Comparison of ENCODE assay signal across 16 cellular contexts in the genomic region with DNA sequence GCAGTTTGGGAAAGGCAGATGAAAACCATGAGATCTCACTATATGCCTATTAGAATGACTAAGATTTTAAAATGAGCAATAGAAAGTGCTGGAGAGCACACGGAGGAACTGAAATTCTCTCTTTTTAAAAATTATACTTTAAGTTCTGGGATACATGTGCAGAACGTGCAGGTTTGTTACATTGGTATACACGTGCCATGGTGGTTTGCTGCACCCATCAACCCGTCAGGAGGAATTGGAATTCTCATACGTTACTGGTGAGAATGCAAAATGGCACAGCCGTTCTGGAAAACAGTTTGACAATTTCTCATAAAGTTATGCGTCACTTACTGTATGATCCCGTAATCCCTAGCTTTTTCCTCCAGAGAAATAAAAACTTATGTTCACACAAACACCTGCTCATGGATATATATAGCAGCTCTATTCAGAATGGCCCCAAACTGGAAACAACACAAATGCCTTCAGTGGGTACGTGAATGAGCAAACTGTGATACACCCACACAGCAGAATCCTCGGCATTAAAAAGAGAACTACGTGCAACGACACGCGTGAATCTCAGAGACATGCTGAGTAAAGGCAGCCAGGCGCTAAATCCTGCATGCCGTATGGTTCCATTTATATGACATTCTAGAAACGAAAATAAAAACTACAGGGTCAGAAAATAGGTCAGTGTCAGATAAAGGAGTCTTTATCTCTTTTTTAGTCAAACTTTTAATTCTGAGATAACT. TPM values are rescaled to one million over a fixed set of nuclear protein-coding genes. Genes with fewer than 3 reads are reported as not detected.
DNase-seq lines count a peak whose midpoint lies in the region; ATAC-seq and TF ChIP-seq lines count a peak whose summit lies in the region.
"Had no signal": no experiment of that assay in that cellular context is flagged by ENCODE, and none has a peak within 500 bp of the region (broad histone marks: within the 10 kb centered on the region; RNA-seq: fewer than 3 reads in every experiment).

No MANE protein-coding gene starts in this region.

- no peaks in the 10 kb centered on the region for H3K9me2 ChIP-seq in Karpas-422 (replicated peaks; ENCODE audit: insufficient read depth, low read length)

- peak; percentile 28 for ATAC-seq in GM18870 (IDR thresholded peaks at IDR 0.05; ENCODE audit: unreplicated experiment)
- peak; percentile 38 for ATAC-seq in HG02759 (IDR thresholded peaks at IDR 0.05; ENCODE audit: unreplicated experiment)
- ATAC-seq: Panc1 had no signal

- H3K4me2 ChIP-seq in Karpas-422 (ENCODE audit: low read depth, low read length, poor library complexity, severe bottlenecking), result no peak overlapping the region

- H3K4me1 ChIP-seq in endodermal cell (ENCODE audit: control insufficient read depth, insufficient read depth, low read length) (peaks cover 8% of the 10 kb centered on the region), Karpas-422 (ENCODE audit: low read length) (peaks cover 21% of the 10 kb centered on the region)

- H3K9ac ChIP-seq in endodermal cell (ENCODE audit: extremely low read depth, low read length, poor library complexity, severe bottlenecking), result no peak overlapping the region
- no peak overlapping the region for H3K9ac ChIP-seq in Karpas-422 (ENCODE audit: low read length)

- in situ Hi-C loops in KBM-7 (cut with MboI; ENCODE audit: low pct_unique_long_range_greater_than_20kb, low sequenced_read_pairs), result no loop called here

- H3K36me3 ChIP-seq in GM06990 (ENCODE audit: control insufficient read depth, insufficient read depth, low read length), result peaks cover 3% of the 10 kb centered on the region
- no peaks in the 10 kb centered on the region for H3K36me3 ChIP-seq in endodermal cell (ENCODE audit: control insufficient read depth, insufficient read depth, low read length)
- no peaks in the 10 kb centered on the region for H3K36me3 ChIP-seq in Karpas-422 (ENCODE audit: insufficient read depth, low read length)
- H3K36me3 ChIP-seq: thoracic aorta had no signal

- H3K79me2 ChIP-seq in Karpas-422 (ENCODE audit: low read length), result no peaks in the 10 kb centered on the region

- no peak overlapping the region for H3K27ac ChIP-seq in endodermal cell (ENCODE audit: low read depth, low read length)
- no peak overlapping the region for H3K27ac ChIP-seq in Karpas-422 (ENCODE audit: low read length)
- H3K27ac ChIP-seq: thoracic aorta had no signal

- H3K9me3 ChIP-seq in endodermal cell (ENCODE audit: control insufficient read depth, low read length) (no peaks in the 10 kb centered on the region), Karpas-422 (ENCODE audit: low read length) (no peaks in the 10 kb centered on the region)
- H3K9me3 ChIP-seq: thoracic aorta had no signal

- H3K4me3 ChIP-seq in GM06990 (replicated peaks; ENCODE audit: low read depth, low read length) (peak overlapping the region; percentile 19; the same call in 1 of the 2 replicates), endodermal cell (ENCODE audit: low read length) (no peak overlapping the region), Karpas-422 (ENCODE audit: low read length) (no peak overlapping the region)
- H3K4me3 ChIP-seq: thoracic aorta had no signal

- no peak for TF ChIP-seq CTCF in GM06990 (IDR thresholded peaks at IDR 0.05; ENCODE audit: insufficient read depth, low read length, poor library complexity, severe bottlenecking)
- no peak for TF ChIP-seq CTCF in endodermal cell (conservative IDR thresholded peaks at IDR 0.05)

- H3K4me3 Mint-ChIP-seq in endodermal cell, result no peak overlapping the region
- H3K4me3 Mint-ChIP-seq: CD4-positive, alpha-beta T cell had no signal

- peaks cover 27% of the 10 kb centered on the region for H3K4me1 Mint-ChIP-seq in endodermal cell

- 91 to 96% methylated on average over 16 to 17 of the region's 17 CpGs for WGBS in endodermal cell (ENCODE audit: insufficient coverage in 1 of 2, insufficient read length in 1 of 2), 2 experiments

- H2AFZ ChIP-seq in Karpas-422 (ENCODE audit: low read length), result no peak overlapping the region

- no peaks in the 10 kb centered on the region for H3K27me3 Mint-ChIP-seq in endodermal cell (ENCODE audit: insufficient read depth)
- H3K27me3 Mint-ChIP-seq: CD4-positive, alpha-beta T cell had no signal

- H3K27me3 ChIP-seq in GM06990 (replicated peaks; ENCODE audit: control insufficient read depth, insufficient read depth, low read length) (no peaks in the 10 kb centered on the region), endodermal cell (ENCODE audit: control insufficient read depth, insufficient read depth, low read length, poor library complexity, severe bottlenecking) (no peaks in the 10 kb centered on the region), Karpas-422 (ENCODE audit: low read length) (no peaks in the 10 kb centered on the region)

- peak; percentile 71 for DNase-seq in GM06990 (ENCODE audit: extremely low read depth, insufficient read length)
- peak; percentile 26 for DNase-seq in endodermal cell
- DNase-seq in DMS114 treated with DMSO at 0.1 percent for 48 hours (lab: John Stamatoyannopoulos, UW; ENCODE audit: unreplicated experiment), result no peak
- DNase-seq in KBM-7, result no peak
- DNase-seq in germinal center (ENCODE audit: low spot score), result no peak
- DNase-seq in Karpas-422, result no peak
- DNase-seq: activated T-cell treated with anti-CD3 and anti-CD28 coated beads, Interleukin-2, amount 50 U/mL, for 1 hour; CD4-positive, alpha-beta T cell; hypothalamus; mesendoderm; NCI-H2171; retina had no signal

- H3K27ac Mint-ChIP-seq in endodermal cell, result no peak overlapping the region
- H3K27ac Mint-ChIP-seq: CD4-positive, alpha-beta T cell had no signal

- H3K9me3 Mint-ChIP-seq in endodermal cell, result no peaks in the 10 kb centered on the region
- H3K9me3 Mint-ChIP-seq: CD4-positive, alpha-beta T cell had no signal

- H4K20me1 ChIP-seq in Karpas-422 (ENCODE audit: insufficient read depth, low read depth, low read length), result no peaks in the 10 kb centered on the region

- peaks cover 2% of the 10 kb centered on the region for H3K36me3 Mint-ChIP-seq in endodermal cell (ENCODE audit: low read depth)

RNA-seq across cellular contexts. Expression of gene PIK3R6, which starts 11.8 kb away (rescaled TPM):
- total RNA-seq in endodermal cell, result 1 to 10 TPM; 2.1 to 2.5 TPM
- 0.25 TPM for polyA plus RNA-seq in endodermal cell (2013, experiment 1 of 2)
- 0.17 TPM for polyA plus RNA-seq in endodermal cell (2013, experiment 2 of 2)
- total RNA-seq in Karpas-422 (2014; rRNA removed; shearing (Covaris generic); ENCODE audit: low replicate concordance), result not detected in 2 replicates

RNA-seq across cellular contexts. Expression of gene MFSD6L, which starts 56.5 kb away (rescaled TPM):
- 1 to 10 TPM; 3.3 to 5.1 TPM for total RNA-seq in endodermal cell
- 0.25 TPM for polyA plus RNA-seq in endodermal cell (2013, experiment 1 of 2)
- 0.25 TPM for polyA plus RNA-seq in endodermal cell (2013, experiment 2 of 2)
- not detected in 2 replicates for total RNA-seq in Karpas-422 (2014; rRNA removed; shearing (Covaris generic); ENCODE audit: low replicate concordance)

Comparison
In these comparisons a context has a peak if more than half of its experiments do, and no peak if none do; other contexts are left out.
1. DNase-seq: peak in GM06990 (single experiment) and endodermal cell (single experiment); none in DMS114 treated with DMSO at 0.1 percent for 48 hours (single experiment), KBM-7 (single experiment), germinal center (single experiment) and Karpas-422 (single experiment).